16 cellular contexts compared by ENCODE assay signal in genomic region chrX:140292961-140293360, GRCh38.
A peak's percentile ranks its signal among the peaks of the same experiment; 100 is the strongest.
DNase-seq lines count a peak whose midpoint lies in the region; ATAC-seq lines count a peak whose summit lies in the region.
"Had no signal": no experiment of that assay in that cellular context is flagged by ENCODE, and none has a peak within 500 bp of the region (broad histone marks: within the 10 kb centered on the region; RNA-seq: fewer than 3 reads in every experiment).

No MANE protein-coding gene starts in this region.

- no peak overlapping the region for H3K27ac ChIP-seq in naive thymus-derived CD4-positive, alpha-beta T cell (ENCODE audit: low read depth, low read length)
- H3K27ac ChIP-seq: BLaER1 treated with 17β-estradiol and CSF1 and Interleukin-3, amounts not matched to agents 10 nM and 100 nM had no signal

- peak; percentile 34 for DNase-seq in ELF-1 (ENCODE audit: low read depth, low spot score)
- DNase-seq in OCI-M1 (lab: John Stamatoyannopoulos, UW) = peak; percentile 6
- DNase-seq in islet precursor cell = peak; percentile 60
- no peak for DNase-seq in naive thymus-derived CD4-positive, alpha-beta T cell
- no peak for DNase-seq in NOMO-1 treated with DMSO at 0.1 percent for 48 hours (lab: John Stamatoyannopoulos, UW; ENCODE audit: unreplicated experiment)
- DNase-seq: ACHN; Calu3; CD4-positive, alpha-beta T cell; DMS 273 treated with DMSO at 0.1 percent for 48 hours; HCEC 1CT; HFFc6 had no signal

- POLR2A ChIA-PET in naive thymus-derived CD4-positive, alpha-beta T cell (lab: Charles Lee) = no interaction called here

- peaks cover 0 to 7% (median 0%) of the 10 kb centered on the region in 11 donors for H3K9me3 Mint-ChIP-seq in naive thymus-derived CD4-positive, alpha-beta T cell
- H3K9me3 Mint-ChIP-seq: CD4-positive, alpha-beta T cell had no signal

- CTCF ChIA-PET in naive thymus-derived CD4-positive, alpha-beta T cell (lab: Charles Lee) = no interaction called here

- H3K36me3 ChIP-seq in naive thymus-derived CD4-positive, alpha-beta T cell (ENCODE audit: control insufficient read depth in 2 of 3, insufficient read depth in 3 of 3, low read length in 3 of 3) = no peaks in the 10 kb centered on the region
- H3K36me3 ChIP-seq: BLaER1 treated with 17β-estradiol and CSF1 and Interleukin-3, amounts not matched to agents 10 nM and 100 nM had no signal

- H3K4me1 Mint-ChIP-seq in naive thymus-derived CD4-positive, alpha-beta T cell = no peaks in the 10 kb centered on the region

- ATAC-seq in GM21786 (IDR thresholded peaks at IDR 0.05; ENCODE audit: unreplicated experiment) (peak; percentile 56), HG03565 (IDR thresholded peaks at IDR 0.05; ENCODE audit: unreplicated experiment) (no peak)
- no peak for ATAC-seq in naive thymus-derived CD4-positive, alpha-beta T cell
- ATAC-seq: GM12878, HepG2 had no signal

- no peaks in the 10 kb centered on the region for H3K36me3 Mint-ChIP-seq in naive thymus-derived CD4-positive, alpha-beta T cell

- H3K4me3 ChIP-seq in naive thymus-derived CD4-positive, alpha-beta T cell (ENCODE audit: low read length) = no peak overlapping the region
- H3K4me3 ChIP-seq: BLaER1 treated with 17β-estradiol and CSF1 and Interleukin-3, amounts not matched to agents 10 nM and 100 nM; GM12878 had no signal

- H3K27ac Mint-ChIP-seq in naive thymus-derived CD4-positive, alpha-beta T cell = no peak overlapping the region
- H3K27ac Mint-ChIP-seq: CD4-positive, alpha-beta T cell; HFFc6 had no signal

- no peak overlapping the region for H3K4me3 Mint-ChIP-seq in naive thymus-derived CD4-positive, alpha-beta T cell
- H3K4me3 Mint-ChIP-seq: CD4-positive, alpha-beta T cell; HFFc6 had no signal

- no peaks in the 10 kb centered on the region for H3K27me3 ChIP-seq in naive thymus-derived CD4-positive, alpha-beta T cell (ENCODE audit: control insufficient read depth in 2 of 2, insufficient read depth in 2 of 2, low read length in 2 of 2)

- intact Hi-C loops in naive thymus-derived CD4-positive, alpha-beta T cell (cut with micrococcal nuclease) = no loop called here

- no peaks in the 10 kb centered on the region for H3K4me1 ChIP-seq in naive thymus-derived CD4-positive, alpha-beta T cell (ENCODE audit: control insufficient read depth in 2 of 2, insufficient read depth in 2 of 2, low read length in 2 of 2)
- H3K4me1 ChIP-seq: BLaER1 treated with 17β-estradiol and CSF1 and Interleukin-3, amounts not matched to agents 10 nM and 100 nM had no signal

- no peaks in the 10 kb centered on the region for H3K27me3 Mint-ChIP-seq in naive thymus-derived CD4-positive, alpha-beta T cell
- H3K27me3 Mint-ChIP-seq: CD4-positive, alpha-beta T cell had no signal

- no peaks in the 10 kb centered on the region for H3K9me3 ChIP-seq in naive thymus-derived CD4-positive, alpha-beta T cell (ENCODE audit: control insufficient read depth in 2 of 3, low read length in 3 of 3)

Comparison
In these comparisons a context has a peak if more than half of its experiments do, and no peak if none do; other contexts are left out.
1. DNase-seq: peak in ELF-1 (single experiment), OCI-M1 (single experiment) and islet precursor cell (single experiment); none in naive thymus-derived CD4-positive, alpha-beta T cell (0 of 9) and NOMO-1 treated with DMSO at 0.1 percent for 48 hours (single experiment).